ENCODE assay signal across 24 cellular contexts in the genomic region with DNA sequence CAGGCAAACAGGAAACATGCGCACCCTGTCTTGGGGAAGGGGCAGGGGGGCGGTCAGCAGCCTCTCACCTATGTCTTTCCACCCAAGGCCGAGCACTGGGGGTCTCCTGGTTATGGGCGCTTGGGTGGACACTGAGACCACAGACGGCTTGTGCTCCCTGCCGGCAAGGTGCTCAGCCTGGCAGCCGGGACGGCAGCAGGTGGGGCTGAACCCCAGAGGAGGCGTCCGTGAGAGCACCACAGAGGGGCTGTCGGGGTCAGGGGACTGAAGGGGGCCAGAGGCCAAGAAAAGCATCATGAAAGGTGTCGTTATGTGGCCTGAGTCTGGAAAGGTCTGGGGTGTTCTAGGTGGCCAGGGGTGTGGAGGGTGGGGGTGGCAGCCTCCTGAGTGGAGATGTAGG. TPM values are rescaled to one million over a fixed set of nuclear protein-coding genes. Genes with fewer than 3 reads are reported as not detected.
DNase-seq lines count a peak whose midpoint lies in the region; ATAC-seq, FAIRE-seq and TF ChIP-seq lines count a peak whose summit lies in the region.
"Had no signal": no experiment of that assay in that cellular context is flagged by ENCODE, and none has a peak within 500 bp of the region (broad histone marks: within the 10 kb centered on the region; RNA-seq: fewer than 3 reads in every experiment).

No MANE protein-coding gene starts in this region.

- BruUV-seq in HepG2 (replicated peaks; lab: Mats Ljungman, UMichigan), result no TSS peak

- no peaks in the 10 kb centered on the region for H3K9me3 ChIP-seq in BLaER1
- H3K9me3 ChIP-seq in ascending aorta, result no peaks in the 10 kb centered on the region
- H3K9me3 ChIP-seq in neuronal stem cell (replicated peaks in 1 of 2; ENCODE audit: control insufficient read depth in 2 of 2, insufficient read depth in 1 of 2, low read depth in 1 of 2, low read length in 2 of 2), result no peaks in the 10 kb centered on the region
- no peaks in the 10 kb centered on the region for H3K9me3 ChIP-seq in stomach
- no peaks in the 10 kb centered on the region for H3K9me3 ChIP-seq in uterus
- H3K9me3 ChIP-seq in HepG2 (ENCODE audit: low read length), result no peaks in the 10 kb centered on the region
- H3K9me3 ChIP-seq: SJCRH30 had no signal

- no peak for FAIRE-seq in HepG2 (lab: Jason Lieb, UNC)
- FAIRE-seq: GM12891 had no signal

- H3K27me3 ChIP-seq in BLaER1, result peaks cover 57% of the 10 kb centered on the region
- H3K27me3 ChIP-seq in ascending aorta, result no peaks in the 10 kb centered on the region
- peaks cover 0 to 22% (median 2%) of the 10 kb centered on the region in 3 experiments for H3K27me3 ChIP-seq in neuronal stem cell (ENCODE audit: control insufficient read depth in 3 of 3, insufficient read depth in 3 of 3, low read depth in 1 of 3, low read length in 3 of 3)
- H3K27me3 ChIP-seq in stomach, result peaks cover 0 to 75% (median 21%) of the 10 kb centered on the region in 3 donors
- H3K27me3 ChIP-seq in uterus, result no peaks in the 10 kb centered on the region
- H3K27me3 ChIP-seq in HepG2 (ENCODE audit: control insufficient read depth in 1 of 2, insufficient read depth in 2 of 2, low read length in 2 of 2), result peaks cover 31 to 91% of the 10 kb centered on the region in 2 experiments
- H3K27me3 ChIP-seq: SJCRH30 had no signal

- H3K4me1 ChIP-seq in BLaER1, result peaks cover 86% of the 10 kb centered on the region
- H3K4me1 ChIP-seq in ascending aorta, result peaks cover 6 to 24% of the 10 kb centered on the region in 2 donors
- H3K4me1 ChIP-seq in neuronal stem cell (ENCODE audit: control insufficient read depth in 2 of 2, insufficient read depth in 1 of 2, low read depth in 1 of 2, low read length in 2 of 2), result peaks cover 57 to 60% of the 10 kb centered on the region in 2 donors
- H3K4me1 ChIP-seq in stomach, result peaks cover 39 to 59% (median 55%) of the 10 kb centered on the region in 4 donors
- no peaks in the 10 kb centered on the region for H3K4me1 ChIP-seq in uterus
- H3K4me1 ChIP-seq in HepG2 (ENCODE audit: insufficient read depth, low read length), result peaks cover 16% of the 10 kb centered on the region

- in situ Hi-C loops in HepG2 (cut with HindIII; ENCODE audit: extremely low pct_ligation_motif_present, low pct_unique_long_range_greater_than_20kb), result no loop called here

- CTCF ChIA-PET in RWPE1 (lab: Yijun Ruan, JAX) (no interaction called here), HepG2 (lab: Yijun Ruan, JAX; ENCODE audit: low intra/inter-chr PET ratio, low total read pairs) (no interaction called here)

- no peak overlapping the region for H3K4ac ChIP-seq in neuronal stem cell (ENCODE audit: low read length)

- ATAC-seq in HepG2, result no peak
- ATAC-seq: HCT116 had no signal

- no peak for TF ChIP-seq POLR2A in stomach (IDR thresholded peaks at IDR 0.05)
- TF ChIP-seq POLR2A in uterus (IDR thresholded peaks at IDR 0.05), result no peak
- TF ChIP-seq POLR2A in HepG2 (IDR thresholded peaks at IDR 0.05; ENCODE audit: insufficient read depth in 1 of 2, low read depth in 2 of 2, low read length in 2 of 2), result no peak

- H4K8ac ChIP-seq in neuronal stem cell (ENCODE audit: low read depth, low read length), result no peak overlapping the region

- no peak overlapping the region for H3K9ac ChIP-seq in BLaER1
- H3K9ac ChIP-seq in neuronal stem cell (ENCODE audit: low read depth, low read length, poor library complexity), result no peak overlapping the region
- H3K9ac ChIP-seq in HepG2 (ENCODE audit: insufficient read depth, low read depth, low read length), result no peak overlapping the region

- peak overlapping the region; percentile 39 for H3K14ac ChIP-seq in neuronal stem cell (ENCODE audit: low read length)

- H2BK120ac ChIP-seq in neuronal stem cell (ENCODE audit: low read depth, low read length), result peak overlapping the region; percentile 54

- no peaks in the 10 kb centered on the region for H3K36me3 ChIP-seq in BLaER1
- no peaks in the 10 kb centered on the region for H3K36me3 ChIP-seq in ascending aorta
- no peaks in the 10 kb centered on the region for H3K36me3 ChIP-seq in neuronal stem cell (replicated peaks in 1 of 2; ENCODE audit: control insufficient read depth in 2 of 2, insufficient read depth in 2 of 2, low read length in 2 of 2)
- no peaks in the 10 kb centered on the region for H3K36me3 ChIP-seq in stomach
- H3K36me3 ChIP-seq in uterus, result no peaks in the 10 kb centered on the region
- H3K36me3 ChIP-seq in HepG2 (replicated peaks in 1 of 2; ENCODE audit: control insufficient read depth in 1 of 2, insufficient read depth in 2 of 2, low read length in 2 of 2), result no peaks in the 10 kb centered on the region
- H3K36me3 ChIP-seq: SJCRH30 had no signal

- H2BK5ac ChIP-seq in neuronal stem cell (ENCODE audit: low read length), result peak overlapping the region; percentile 93

- H3K23ac ChIP-seq in neuronal stem cell (ENCODE audit: low read depth, low read length, poor library complexity), result peak overlapping the region; percentile 49

- H3K4me2 ChIP-seq in BLaER1, result peak overlapping the region; percentile 78; the same call in 1 of the 2 replicates
- no peak overlapping the region for H3K4me2 ChIP-seq in neuronal stem cell (ENCODE audit: insufficient read depth, low read length, poor library complexity, severe bottlenecking)
- H3K4me2 ChIP-seq in HepG2 (ENCODE audit: low read depth, low read length), result no peak overlapping the region

- H3K18ac ChIP-seq in neuronal stem cell (ENCODE audit: low read length), result peak overlapping the region; percentile 89

- POLR2A ChIA-PET in RWPE1 (lab: Yijun Ruan, JAX; ENCODE audit: low non-redundant PET) (no interaction called here), HepG2 (lab: Yijun Ruan, JAX) (no interaction called here)

- peak overlapping the region; percentile 23 for H2AK5ac ChIP-seq in neuronal stem cell (ENCODE audit: low read depth, low read length)

- no peak for TF ChIP-seq RAD21 in HepG2 (CRISPR knock-in tag; IDR thresholded peaks at IDR 0.05)

- no peaks in the 10 kb centered on the region for H3K79me2 ChIP-seq in HepG2 (ENCODE audit: insufficient read depth, low read length)

- H3K4me3 ChIP-seq in BLaER1 (no peak overlapping the region), ascending aorta (no peak overlapping the region), neuronal stem cell (ENCODE audit: low read length in 2 of 2) (no peak overlapping the region), stomach (no peak overlapping the region), uterus (no peak overlapping the region), HepG2 (replicated peaks in 1 of 3; ENCODE audit: insufficient read depth in 1 of 3, low read depth in 2 of 3, low read length in 3 of 3) (no peak overlapping the region)
- H3K4me3 ChIP-seq: SJCRH30 had no signal

- no CpG with 5 or more reads among the region's 12 CpGs for WGBS in neuronal stem cell (ENCODE audit: extremely low coverage in 2 of 2, insufficient read length in 2 of 2, insufficient replicate concordance in 1 of 2), 2 donors
- WGBS in stomach, 5 donors, result 90 to 97% (median 92%) methylated on average over 11 to 12 of the region's 12 CpGs
- WGBS in HepG2 (ENCODE audit: low lambda C conversion rate), result 33% methylated on average over 9 of the region's 12 CpGs

- H4K20me1 ChIP-seq in BLaER1, result peaks cover 41% of the 10 kb centered on the region
- no peaks in the 10 kb centered on the region for H4K20me1 ChIP-seq in HepG2 (ENCODE audit: insufficient read depth, low read length)

- peaks cover 2% of the 10 kb centered on the region for H3K79me1 ChIP-seq in neuronal stem cell (ENCODE audit: low read depth, low read length)

- H3K27ac ChIP-seq in BLaER1 (no peak overlapping the region), ascending aorta (peak overlapping the region; percentile 95 to 96), neuronal stem cell (replicated peaks; ENCODE audit: low read length) (no peak overlapping the region), stomach (peak overlapping the region in 3 of 5 donors; percentile 45 to 81 (median 77)), RWPE1 (no peak overlapping the region), uterus (no peak overlapping the region), HepG2 (ENCODE audit: extremely low read length, insufficient read depth, low read length) (no peak overlapping the region)
- H3K27ac ChIP-seq: C4-2B, HL-60 had no signal

- H4K91ac ChIP-seq in neuronal stem cell (ENCODE audit: low read depth, low read length, poor library complexity), result no peak overlapping the region

- TF ChIP-seq EP300 in stomach (IDR thresholded peaks at IDR 0.05), result no peak
- no peak for TF ChIP-seq EP300 in HepG2 (IDR thresholded peaks at IDR 0.05; ENCODE audit: low read depth in 2 of 2, low read length in 2 of 2)
- TF ChIP-seq EP300 in HepG2 (CRISPR knock-in tag; IDR thresholded peaks at IDR 0.05; ENCODE audit: borderline replicate concordance), result no peak

- H2AFZ ChIP-seq in neuronal stem cell (ENCODE audit: low read length) (no peak overlapping the region), HepG2 (ENCODE audit: low read length) (no peak overlapping the region)

- H2BK12ac ChIP-seq in neuronal stem cell (ENCODE audit: low read length), result peak overlapping the region; percentile 36

- no peak for TF ChIP-seq CTCF in ascending aorta (IDR thresholded peaks at IDR 0.05)
- no peak for TF ChIP-seq CTCF in stomach (IDR thresholded peaks at IDR 0.05)
- TF ChIP-seq CTCF in RWPE1 (conservative IDR thresholded peaks at IDR 0.05; ENCODE audit: low read depth), result no peak
- no peak for TF ChIP-seq CTCF in uterus (IDR thresholded peaks at IDR 0.05)
- no peak for TF ChIP-seq CTCF in HepG2 (CRISPR knock-in tag; IDR thresholded peaks at IDR 0.05)

- DNase-seq in ascending aorta (ENCODE audit: low spot score in 2 of 2), result no peak
- no peak for DNase-seq in neuronal stem cell (ENCODE audit: low spot score)
- no peak for DNase-seq in stomach
- DNase-seq in RWPE1 (ENCODE audit: low spot score), result no peak
- DNase-seq in uterus, result no peak
- no peak for DNase-seq in HepG2 (ENCODE audit: low spot score)
- DNase-seq: Calu3; CD8-positive, alpha-beta memory T cell; DMS153; GOT3; KG1; NCI-H1092; NCI-H1436; NCI-H187 treated with DMSO at 0.1 percent for 48 hours; NCI-H226; NCI-H748 treated with DMSO at 0.1 percent for 48 hours had no signal

- H2BK15ac ChIP-seq in neuronal stem cell (ENCODE audit: low read length), result peak overlapping the region; percentile 97

- intact Hi-C loops in ascending aorta (cut with DNase I) (loop anchor here (1.0 to 5.0 kb wide), 4 partner anchors 21 to 470 kb away; a partner anchor contains a TSS), stomach (cut with DNase I; ENCODE audit: low total_unique reads) (no loop called here), uterus (cut with DNase I; ENCODE audit: low total_unique reads) (no loop called here), HepG2 (cut with micrococcal nuclease; ENCODE audit: unreplicated experiment) (no loop called here)

RNA-seq across cellular contexts. Expression of a gene that starts 19.6 kb away (rescaled TPM):
- 33.5 TPM for total RNA-seq in ascending aorta
- polyA plus RNA-seq in neuronal stem cell (2013, experiment 1 of 2), result 0.14 TPM
- 0.11 TPM for polyA plus RNA-seq in neuronal stem cell (2013, experiment 2 of 2)
- 1 to 10 TPM in 3 of 5 donors, under 1 TPM in 1, not detected in 1; 0.37 to 8.1 (median 4.6) TPM for total RNA-seq in stomach
- polyA plus RNA-seq in stomach, result 1 to 10 TPM; 1.7 to 5.0 (median 4.3) TPM
- 1 to 10 TPM in 1 of 4 donors, under 1 TPM in 2, not detected in 1; 0.26 to 3.9 (median 0.85) TPM for total RNA-seq in uterus
- total RNA-seq in HepG2 (2016; rRNA removed; fragmentation: Illumina TruSeq; extraction: Trizol), result 0.07 TPM in 1 of 2 replicates, not detected in the other
- not detected in 2 replicates for total RNA-seq in HepG2 (2016; cell fraction: cytosol; rRNA removed; fragmentation: Illumina TruSeq; extraction: Trizol; ENCODE audit: low read depth)
- 0.04 TPM in 1 of 2 replicates, not detected in the other for total RNA-seq in HepG2 (2016; cell fraction: insoluble cytoplasmic fraction; rRNA removed; fragmentation: Illumina TruSeq; extraction: Trizol)
- total RNA-seq in HepG2 (2016; cell fraction: membrane; rRNA removed; fragmentation: Illumina TruSeq; extraction: Trizol), result 0.06 TPM in 1 of 2 replicates, not detected in the other
- total RNA-seq in HepG2 (2016; cell fraction: nucleus; rRNA removed; fragmentation: Illumina TruSeq; extraction: Trizol), result not detected in 2 replicates
- polyA plus RNA-seq in HepG2 (2011; rRNA removed), result 0.03 and 0.05 TPM in 2 replicates
- 0.05 and 0.08 TPM in 2 replicates for polyA plus RNA-seq in HepG2 (2011; cell fraction: cytosol; rRNA removed)
- polyA plus RNA-seq in HepG2 (2011; cell fraction: nucleus; rRNA removed), result 0.26 and 0.32 TPM in 2 replicates
- not detected in 2 replicates for polyA plus RNA-seq in HepG2 (2012)
- not detected in 2 replicates for polyA plus RNA-seq in HepG2 (2016; cell fraction: cytosol; fragmentation: Illumina TruSeq; extraction: Trizol; ENCODE audit: low read depth)
- 0.19 TPM in 1 of 2 replicates, not detected in the other for polyA plus RNA-seq in HepG2 (2016; cell fraction: insoluble cytoplasmic fraction; fragmentation: Illumina TruSeq; extraction: Trizol; ENCODE audit: low read depth)
- polyA plus RNA-seq in HepG2 (2016; cell fraction: membrane; fragmentation: Illumina TruSeq; extraction: Trizol; ENCODE audit: low read depth), result not detected in 2 replicates
- not detected in 2 replicates for polyA plus RNA-seq in HepG2 (2016; cell fraction: nucleus; fragmentation: Illumina TruSeq; extraction: Trizol; ENCODE audit: insufficient read depth, low read depth)
- polyA minus RNA-seq in HepG2 (2011; rRNA and poly(A)+ RNA removed; ENCODE audit: low replicate concordance), result 0.38 TPM in 1 of 2 replicates, not detected in the other
- not detected in 2 replicates for polyA minus RNA-seq in HepG2 (2011; cell fraction: cytosol; rRNA and poly(A)+ RNA removed)
- not detected in 2 replicates for polyA minus RNA-seq in HepG2 (2011; cell fraction: nucleus; rRNA and poly(A)+ RNA removed)
- total RNA-seq: CD8-positive, alpha-beta memory T cell; G401 had no signal
- polyA plus RNA-seq: CD8-positive, alpha-beta memory T cell had no signal

RNA-seq across cellular contexts. Expression of a gene that starts 40.9 kb away (rescaled TPM):
- total RNA-seq in ascending aorta, result 2.2 TPM
- polyA plus RNA-seq in neuronal stem cell (2013, experiment 1 of 2), result 0.59 TPM
- 0.61 TPM for polyA plus RNA-seq in neuronal stem cell (2013, experiment 2 of 2)
- total RNA-seq in stomach, result not detected
- polyA plus RNA-seq in stomach, result 1 to 10 TPM in 2 of 3 donors, under 1 TPM in 1; 0.50 to 3.4 (median 1.2) TPM
- 1 to 10 TPM in 1 of 4 donors, under 1 TPM in 1, not detected in 2; 0.28 to 3.1 TPM for total RNA-seq in uterus
- total RNA-seq in HepG2 (2016; rRNA removed; fragmentation: Illumina TruSeq; extraction: Trizol), result 0.98 and 8.5 TPM in 2 replicates
- total RNA-seq in HepG2 (2016; cell fraction: cytosol; rRNA removed; fragmentation: Illumina TruSeq; extraction: Trizol; ENCODE audit: low read depth), result 1.8 and 1.9 TPM in 2 replicates
- total RNA-seq in HepG2 (2016; cell fraction: insoluble cytoplasmic fraction; rRNA removed; fragmentation: Illumina TruSeq; extraction: Trizol), result 1.2 and 9.0 TPM in 2 replicates
- total RNA-seq in HepG2 (2016; cell fraction: membrane; rRNA removed; fragmentation: Illumina TruSeq; extraction: Trizol), result 1.4 and 1.8 TPM in 2 replicates
- total RNA-seq in HepG2 (2016; cell fraction: nucleus; rRNA removed; fragmentation: Illumina TruSeq; extraction: Trizol), result 14.0 and 15.7 TPM in 2 replicates
- polyA plus RNA-seq in HepG2 (2011; rRNA removed), result 63.6 and 107 TPM in 2 replicates
- polyA plus RNA-seq in HepG2 (2011; cell fraction: cytosol; rRNA removed), result 8.9 and 16.3 TPM in 2 replicates
- 1,761 and 2,041 TPM in 2 replicates for polyA plus RNA-seq in HepG2 (2011; cell fraction: nucleus; rRNA removed)
- 31.4 and 46.5 TPM in 2 replicates for polyA plus RNA-seq in HepG2 (2012)
- polyA plus RNA-seq in HepG2 (2016; cell fraction: cytosol; fragmentation: Illumina TruSeq; extraction: Trizol; ENCODE audit: low read depth), result 1.9 and 2.1 TPM in 2 replicates
- 1.9 and 2.5 TPM in 2 replicates for polyA plus RNA-seq in HepG2 (2016; cell fraction: insoluble cytoplasmic fraction; fragmentation: Illumina TruSeq; extraction: Trizol; ENCODE audit: low read depth)
- polyA plus RNA-seq in HepG2 (2016; cell fraction: membrane; fragmentation: Illumina TruSeq; extraction: Trizol; ENCODE audit: low read depth), result 1.6 and 2.1 TPM in 2 replicates
- 65.6 and 66.9 TPM in 2 replicates for polyA plus RNA-seq in HepG2 (2016; cell fraction: nucleus; fragmentation: Illumina TruSeq; extraction: Trizol; ENCODE audit: insufficient read depth, low read depth)
- 15.4 TPM in 1 of 2 replicates, not detected in the other for polyA minus RNA-seq in HepG2 (2011; rRNA and poly(A)+ RNA removed; ENCODE audit: low replicate concordance)
- polyA minus RNA-seq in HepG2 (2011; cell fraction: cytosol; rRNA and poly(A)+ RNA removed), result 5.8 and 5.9 TPM in 2 replicates
- polyA minus RNA-seq in HepG2 (2011; cell fraction: nucleus; rRNA and poly(A)+ RNA removed), result 43.4 and 57.3 TPM in 2 replicates
- total RNA-seq: Calu3; CD8-positive, alpha-beta memory T cell; G401; HT-29 had no signal
- polyA plus RNA-seq: CD8-positive, alpha-beta memory T cell had no signal

RNA-seq across cellular contexts. Expression of a gene that starts 49.5 kb away (rescaled TPM):
- total RNA-seq in ascending aorta, result 172 TPM
- polyA plus RNA-seq in neuronal stem cell (2013, experiment 1 of 2), result 56.9 TPM
- 58.7 TPM for polyA plus RNA-seq in neuronal stem cell (2013, experiment 2 of 2)
- total RNA-seq in stomach, result 10 to 100 TPM; 32.5 to 92.0 (median 64.2) TPM
- polyA plus RNA-seq in stomach, result 10 to 100 TPM; 31.5 to 79.9 (median 41.4) TPM
- total RNA-seq in uterus, result 100 to 1,000 TPM in 3 of 4 donors, 1 to 10 TPM in 1; 8.8 to 260 (median 164) TPM
- 81.5 and 191 TPM in 2 replicates for total RNA-seq in HepG2 (2016; rRNA removed; fragmentation: Illumina TruSeq; extraction: Trizol)
- total RNA-seq in HepG2 (2016; cell fraction: cytosol; rRNA removed; fragmentation: Illumina TruSeq; extraction: Trizol; ENCODE audit: low read depth), result 13.6 and 13.8 TPM in 2 replicates
- total RNA-seq in HepG2 (2016; cell fraction: insoluble cytoplasmic fraction; rRNA removed; fragmentation: Illumina TruSeq; extraction: Trizol), result 74.4 and 198 TPM in 2 replicates
- 21.2 and 25.2 TPM in 2 replicates for total RNA-seq in HepG2 (2016; cell fraction: membrane; rRNA removed; fragmentation: Illumina TruSeq; extraction: Trizol)
- total RNA-seq in HepG2 (2016; cell fraction: nucleus; rRNA removed; fragmentation: Illumina TruSeq; extraction: Trizol), result 143 and 170 TPM in 2 replicates
- 153 and 176 TPM in 2 replicates for polyA plus RNA-seq in HepG2 (2011; rRNA removed)
- 149 and 180 TPM in 2 replicates for polyA plus RNA-seq in HepG2 (2011; cell fraction: cytosol; rRNA removed)
- 95.3 and 103 TPM in 2 replicates for polyA plus RNA-seq in HepG2 (2011; cell fraction: nucleus; rRNA removed)
- polyA plus RNA-seq in HepG2 (2012), result 118 TPM in 2 replicates
- 23.9 and 25.8 TPM in 2 replicates for polyA plus RNA-seq in HepG2 (2016; cell fraction: cytosol; fragmentation: Illumina TruSeq; extraction: Trizol; ENCODE audit: low read depth)
- 64.4 and 77.4 TPM in 2 replicates for polyA plus RNA-seq in HepG2 (2016; cell fraction: insoluble cytoplasmic fraction; fragmentation: Illumina TruSeq; extraction: Trizol; ENCODE audit: low read depth)
- polyA plus RNA-seq in HepG2 (2016; cell fraction: membrane; fragmentation: Illumina TruSeq; extraction: Trizol; ENCODE audit: low read depth), result 25.2 and 31.6 TPM in 2 replicates
- 270 and 284 TPM in 2 replicates for polyA plus RNA-seq in HepG2 (2016; cell fraction: nucleus; fragmentation: Illumina TruSeq; extraction: Trizol; ENCODE audit: insufficient read depth, low read depth)
- 32.2 and 52.3 TPM in 2 replicates for polyA minus RNA-seq in HepG2 (2011; rRNA and poly(A)+ RNA removed; ENCODE audit: low replicate concordance)
- polyA minus RNA-seq in HepG2 (2011; cell fraction: cytosol; rRNA and poly(A)+ RNA removed), result 53.1 and 54.6 TPM in 2 replicates
- 24.3 and 25.0 TPM in 2 replicates for polyA minus RNA-seq in HepG2 (2011; cell fraction: nucleus; rRNA and poly(A)+ RNA removed)

Comparison
In these comparisons a context has a peak if more than half of its experiments do, and no peak if none do; other contexts are left out.
1. H3K27ac ChIP-seq: peak in ascending aorta (2 of 2) and stomach (3 of 5); none in BLaER1 (single experiment), neuronal stem cell (single experiment), RWPE1 (single experiment), uterus (0 of 2) and HepG2 (single experiment).